In the genomic region with DNA sequence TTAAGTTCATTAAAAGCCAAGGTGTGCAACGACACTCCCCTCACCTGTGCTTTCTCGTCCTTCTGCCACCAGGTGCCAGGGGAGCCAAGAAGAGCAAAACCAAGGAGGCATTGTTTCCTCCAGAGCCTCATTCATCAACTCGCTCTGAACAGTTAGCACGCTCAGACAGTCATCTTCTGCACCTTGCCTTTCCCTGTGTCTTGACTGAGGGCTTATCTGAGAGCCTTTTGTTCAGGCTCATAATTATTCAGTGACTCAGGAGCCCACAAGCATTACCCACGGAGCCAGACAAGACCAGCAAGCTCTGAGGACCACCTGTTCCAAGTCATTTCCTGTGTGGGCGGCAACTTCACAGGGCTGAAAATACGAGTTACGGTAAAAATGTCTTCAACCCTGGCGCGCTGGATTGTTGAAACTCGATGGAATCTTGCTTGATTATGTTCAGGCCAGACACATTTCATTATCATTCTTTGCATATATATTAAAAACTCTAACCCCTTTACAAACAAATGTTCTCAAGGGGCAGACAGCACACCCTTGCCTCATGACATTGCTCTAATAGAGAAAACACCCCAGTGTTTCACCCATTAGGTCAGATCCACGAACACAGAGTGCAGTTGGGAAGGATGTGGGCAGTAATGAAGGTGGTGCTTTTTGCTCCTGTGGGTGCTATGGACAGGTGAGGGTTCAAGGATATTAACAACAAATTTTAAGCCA, we compare ENCODE assay signal across 8 cellular contexts.
DNase-seq lines count a peak whose midpoint lies in the region; ATAC-seq lines count a peak whose summit lies in the region.

No MANE protein-coding gene starts in this region.

- DNase-seq in activated CD4-positive, alpha-beta T cell treated with anti-CD3 and anti-CD28 coated beads for 4 hours, result peak; percentile 69 to 74
- DNase-seq in stimulated activated CD8-positive, alpha-beta memory T cell treated with anti-CD3 and anti-CD28 coated beads, Interleukin-15, amount 100 ng/mL, for 4 hours (ENCODE audit: low read depth in 2 of 2), result peak; percentile 50 to 65
- no peak for DNase-seq in HUDEP-2 (lab: John Stamatoyannopoulos, UW; ENCODE audit: unreplicated experiment in 76 of 76)
- no peak for DNase-seq in AG20443 (ENCODE audit: low spot score)
- no peak for DNase-seq in cortex of kidney (lab: John Stamatoyannopoulos, UW)

- peak; percentile 63 for ATAC-seq in HG03354 (IDR thresholded peaks at IDR 0.05; ENCODE audit: poor library complexity, severe bottlenecking, unreplicated experiment)
- ATAC-seq in esophagus mucosa, result peak; percentile 92
- no peak for ATAC-seq in GM18519 (IDR thresholded peaks at IDR 0.05; ENCODE audit: low FRiP score, unreplicated experiment)

Comparison
In these comparisons a context has a peak if more than half of its experiments do, and no peak if none do; other contexts are left out.
1. DNase-seq: peak in activated CD4-positive, alpha-beta T cell treated with anti-CD3 and anti-CD28 coated beads for 4 hours (2 of 2) and stimulated activated CD8-positive, alpha-beta memory T cell treated with anti-CD3 and anti-CD28 coated beads, Interleukin-15, amount 100 ng/mL, for 4 hours (2 of 2); none in HUDEP-2 (0 of 76), AG20443 (single experiment) and cortex of kidney (single experiment).